In the genomic region with DNA sequence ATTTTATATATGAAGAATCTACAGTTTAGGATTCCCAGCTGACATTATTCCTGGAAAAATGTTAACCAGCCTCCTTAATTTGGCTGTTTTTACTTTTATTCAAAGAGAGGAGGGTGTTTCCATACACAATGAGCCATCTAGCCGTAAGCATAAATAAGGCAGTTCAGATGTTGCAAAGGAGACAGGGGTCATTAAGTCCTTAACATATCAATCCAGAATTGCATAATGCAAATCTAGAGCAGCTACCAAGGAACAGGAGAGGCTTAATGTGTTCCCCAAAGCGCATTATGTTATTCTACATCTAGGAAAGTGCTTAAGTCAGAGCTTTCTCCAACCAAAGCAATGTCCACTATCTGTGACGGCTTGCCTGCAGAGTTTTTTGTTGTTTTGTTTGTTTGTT, we compare ENCODE assay signal across 26 cellular contexts.
"Had no signal": no experiment of that assay in that cellular context is flagged by ENCODE, and none has a peak within 500 bp of the region (broad histone marks: within the 10 kb centered on the region; RNA-seq: fewer than 3 reads in every experiment).

No MANE protein-coding gene starts in this region.

- DNase-seq: hypothalamus; immature natural killer cell; kidney; left colon; left lung; lower lobe of right lung; mammary epithelial cell; mesendoderm; naive B cell; natural killer cell; ovary; retina; right cardiac atrium; stimulated activated CD4-positive, alpha-beta T cell treated with anti-CD3 and anti-CD28 coated beads, Interleukin-12 subunit alpha, Interleukin-12 subunit beta, amount 100 ng/mL, for 4 hours; stimulated activated CD4-positive, alpha-beta T cell treated with anti-CD3 and anti-CD28 coated beads, Interleukin-15, amount 100 ng/mL, for 24 hours; stimulated activated CD4-positive, alpha-beta T cell treated with anti-CD3 and anti-CD28 coated beads, Interleukin-2, amount 100 ng/mL, for 24 hours; stimulated activated CD4-positive, alpha-beta T cell treated with anti-CD3 and anti-CD28 coated beads, Interleukin-4, amount 100 ng/mL, for 1 hour; stimulated activated naive CD4-positive, alpha-beta T cell; testis; thyroid gland; transverse colon; upper lobe of left lung had no signal

- H3K4me3 Mint-ChIP-seq: immature natural killer cell; mesothelial cell of epicardium; naive B cell; natural killer cell; stimulated activated naive CD8-positive, alpha-beta T cell treated with anti-CD3 and anti-CD28 coated beads, Interleukin-15, Interleukin-2, amounts not matched to agents 100 ng/mL and 50 ng/mL, for 24 hours had no signal

- H3K27me3 Mint-ChIP-seq: progenitor cell of endocrine pancreas; stimulated activated naive CD8-positive, alpha-beta T cell treated with anti-CD3 and anti-CD28 coated beads, Interleukin-15, Interleukin-2, amounts not matched to agents 100 ng/mL and 50 ng/mL, for 24 hours had no signal

- H3K4me1 Mint-ChIP-seq: immature natural killer cell, naive B cell, natural killer cell had no signal

- H3K36me3 Mint-ChIP-seq: mesothelial cell of epicardium, natural killer cell had no signal

- H3K9me3 Mint-ChIP-seq: immature natural killer cell; mesothelial cell of epicardium; natural killer cell; stimulated activated naive CD8-positive, alpha-beta T cell treated with anti-CD3 and anti-CD28 coated beads, Interleukin-15, Interleukin-2, amounts not matched to agents 100 ng/mL and 50 ng/mL, for 24 hours had no signal

- ATAC-seq: left colon, left lung, lower lobe of right lung, natural killer cell, right cardiac atrium, sciatic nerve had no signal

- H3K27ac Mint-ChIP-seq: immature natural killer cell; mesothelial cell of epicardium; naive B cell; natural killer cell; progenitor cell of endocrine pancreas; stimulated activated naive CD8-positive, alpha-beta T cell treated with anti-CD3 and anti-CD28 coated beads, Interleukin-15, Interleukin-2, amounts not matched to agents 100 ng/mL and 50 ng/mL, for 24 hours had no signal
